19 cellular contexts compared by ENCODE assay signal in the genomic region with DNA sequence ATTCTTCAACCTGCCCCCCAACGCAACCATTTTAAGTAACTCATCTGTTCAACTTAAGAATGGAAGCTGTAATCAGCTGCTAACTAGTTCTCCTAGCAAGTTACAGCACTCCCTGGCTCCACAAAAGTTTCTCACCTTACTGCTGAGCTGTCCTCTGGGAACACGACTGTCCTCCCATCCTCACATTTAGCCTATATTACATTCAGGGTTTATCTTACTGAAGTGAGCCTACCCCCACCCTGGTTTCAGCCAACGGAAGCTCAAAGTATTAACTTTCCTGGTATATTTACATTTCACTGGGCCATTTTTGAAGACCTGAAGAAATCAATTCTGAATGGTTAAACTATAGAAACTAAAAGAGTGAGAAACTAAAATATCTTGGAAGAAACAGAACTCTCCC.
DNase-seq lines count a peak whose midpoint lies in the region; ATAC-seq and TF ChIP-seq lines count a peak whose summit lies in the region.
"Had no signal": no experiment of that assay in that cellular context is flagged by ENCODE, and none has a peak within 500 bp of the region (broad histone marks: within the 10 kb centered on the region; RNA-seq: fewer than 3 reads in every experiment).

No MANE protein-coding gene starts in this region.

- no peak overlapping the region for H3K27ac ChIP-seq in IMR-90 (ENCODE audit: insufficient read depth, low read length)
- no peak overlapping the region for H3K27ac ChIP-seq in left ventricle myocardium inferior (replicated peaks)
- H3K27ac ChIP-seq: BLaER1 treated with 17β-estradiol and CSF1 and Interleukin-3, amounts not matched to agents 10 nM and 100 nM; HL-60 had no signal

- H2BK5ac ChIP-seq in IMR-90 (ENCODE audit: low read depth, low read length, poor library complexity, severe bottlenecking) = no peak overlapping the region

- H2AK9ac ChIP-seq in IMR-90 (replicated peaks; ENCODE audit: low read depth, low read length, poor library complexity) = no peak overlapping the region

- no peaks in the 10 kb centered on the region for H3K9me1 ChIP-seq in IMR-90 (ENCODE audit: insufficient read depth, low read length)

- no peak overlapping the region for H4K5ac ChIP-seq in IMR-90 (ENCODE audit: low read depth, low read length)

- H3K14ac ChIP-seq in IMR-90 (replicated peaks; ENCODE audit: low read depth, low read length) = no peak overlapping the region

- in situ Hi-C loops in IMR-90 (cut with MboI; ENCODE audit: low sequenced_read_pairs) = no loop called here

- no peak for TF ChIP-seq CTCF in GM12875 (IDR thresholded peaks at IDR 0.05; ENCODE audit: borderline replicate concordance, insufficient read depth, low read depth, low read length)
- TF ChIP-seq CTCF in IMR-90 (conservative IDR thresholded peaks at IDR 0.05; ENCODE audit: low read depth, low read length) = no peak
- no peak for TF ChIP-seq CTCF in nephron progenitor cell (IDR thresholded peaks at IDR 0.05)
- no peak for TF ChIP-seq CTCF in left ventricle myocardium inferior (IDR thresholded peaks at IDR 0.05; ENCODE audit: borderline replicate concordance)

- H2AK5ac ChIP-seq in IMR-90 (ENCODE audit: low read depth, low read length) = no peak overlapping the region

- peak overlapping the region; percentile 81 for H2AFZ ChIP-seq in IMR-90 (replicated peaks; ENCODE audit: low read length, poor library complexity)

- H3K4me1 Mint-ChIP-seq in T-helper 17 cell (peaks cover 17% of the 10 kb centered on the region), nephron progenitor cell (peaks cover 6% of the 10 kb centered on the region)

- no peaks in the 10 kb centered on the region for H3K79me1 ChIP-seq in IMR-90 (ENCODE audit: low read depth in 1 of 2, low read length in 2 of 2)

- no peak overlapping the region for H3K4ac ChIP-seq in IMR-90 (ENCODE audit: low read depth, low read length)

- H3K36me3 Mint-ChIP-seq in T-helper 17 cell (ENCODE audit: low read depth) = no peaks in the 10 kb centered on the region
- H3K36me3 Mint-ChIP-seq in nephron progenitor cell (ENCODE audit: low read depth) = no peaks in the 10 kb centered on the region
- H3K36me3 Mint-ChIP-seq: CD8-positive, alpha-beta T cell had no signal

- H3K27me3 ChIP-seq in IMR-90 (ENCODE audit: control insufficient read depth, insufficient read depth, low read length) (no peaks in the 10 kb centered on the region), left ventricle myocardium inferior (ENCODE audit: low read depth) (no peaks in the 10 kb centered on the region)
- H3K27me3 ChIP-seq: BLaER1 treated with 17β-estradiol and CSF1 and Interleukin-3, amounts not matched to agents 10 nM and 100 nM had no signal

- no peak for TF ChIP-seq POLR2A in IMR-90 (IDR thresholded peaks at IDR 0.05; ENCODE audit: low read depth, low read length)

- H2BK15ac ChIP-seq in IMR-90 (ENCODE audit: low read depth, low read length) = no peak overlapping the region

- no peaks in the 10 kb centered on the region for H3K9me3 ChIP-seq in IMR-90 (ENCODE audit: control insufficient read depth, insufficient read depth, low read length)
- H3K9me3 ChIP-seq in T-helper 17 cell (ENCODE audit: control insufficient read depth, low read length, poor library complexity, severe bottlenecking) = no peaks in the 10 kb centered on the region
- no peaks in the 10 kb centered on the region for H3K9me3 ChIP-seq in left ventricle myocardium inferior (replicated peaks)
- H3K9me3 ChIP-seq: SK-N-SH had no signal

- ATAC-seq in IMR-90 (ENCODE audit: low read depth) (no peak), T-helper 17 cell (no peak)
- ATAC-seq: CD8-positive, alpha-beta T cell had no signal

- POLR2A ChIA-PET in IMR-90 (lab: Charles Lee; ENCODE audit: unreplicated experiment) = no interaction called here

- no peak overlapping the region for H3K18ac ChIP-seq in IMR-90 (ENCODE audit: low read depth, low read length)

- H3K27ac Mint-ChIP-seq in T-helper 17 cell = peak overlapping the region; percentile 6
- H3K27ac Mint-ChIP-seq in nephron progenitor cell = peak overlapping the region; percentile 15
- H3K27ac Mint-ChIP-seq: CD8-positive, alpha-beta T cell had no signal

- H3K9ac ChIP-seq in IMR-90 (ENCODE audit: low read depth, low read length) = no peak overlapping the region
- H3K9ac ChIP-seq: BLaER1 treated with 17β-estradiol and CSF1 and Interleukin-3, amounts not matched to agents 10 nM and 100 nM; SK-N-SH had no signal

- H3K36me3 ChIP-seq in IMR-90 (ENCODE audit: control insufficient read depth, insufficient read depth, low read length) (no peaks in the 10 kb centered on the region), left ventricle myocardium inferior (no peaks in the 10 kb centered on the region)
- H3K36me3 ChIP-seq: BLaER1 treated with 17β-estradiol and CSF1 and Interleukin-3, amounts not matched to agents 10 nM and 100 nM had no signal

- intact Hi-C loops in IMR-90 (cut with micrococcal nuclease) = no loop called here
- intact Hi-C loops in left ventricle myocardium inferior (cut with micrococcal nuclease) = no loop called here

- H3K4me2 ChIP-seq in IMR-90 (ENCODE audit: low read depth, low read length) = no peak overlapping the region; the same call in 1 of the 2 replicates
- H3K4me2 ChIP-seq: SK-N-SH had no signal

- H3K27me3 Mint-ChIP-seq in T-helper 17 cell (no peaks in the 10 kb centered on the region), nephron progenitor cell (ENCODE audit: low read depth, poor library complexity) (no peaks in the 10 kb centered on the region)

- H2BK120ac ChIP-seq in IMR-90 (ENCODE audit: low read depth, low read length) = no peak overlapping the region

- H2BK20ac ChIP-seq in IMR-90 (ENCODE audit: low read depth, low read length) = no peak overlapping the region

- dilution Hi-C loops in IMR-90 (cut with HindIII; ENCODE audit: low sequenced_read_pairs, unreplicated experiment) = no loop called here

- H4K91ac ChIP-seq in IMR-90 (ENCODE audit: insufficient read depth, low read depth, low read length) = no peak overlapping the region

- DNase-seq in IMR-90 = no peak
- DNase-seq in T-helper 17 cell = no peak
- no peak for DNase-seq in nephron progenitor cell
- DNase-seq in left ventricle myocardium inferior = no peak
- no peak for DNase-seq in NCI-H1694 (lab: John Stamatoyannopoulos, UW)
- DNase-seq in foreskin melanocyte = no peak
- DNase-seq in activated naive CD4-positive, alpha-beta T cell (lab: John Stamatoyannopoulos, UW) = no peak
- DNase-seq: Calu3; CD8-positive, alpha-beta T cell; NCI-H1436; NCI-H2029; NCI-H446; NK-92 treated with Interleukin-12 subunit alpha and Interleukin-12 subunit beta, amount 100 ng/mL, for 24 hours; OCI-M1; SHP77 treated with DMSO at 0.1 percent for 48 hours; SK-N-SH had no signal

- no peak overlapping the region for H3K56ac ChIP-seq in IMR-90 (ENCODE audit: extremely low read depth, insufficient read depth, low read length)

- WGBS in IMR-90 (ENCODE audit: extremely low coverage in 2 of 2, insufficient read length in 1 of 2), 2 experiments = 50% methylated on average over 1 of the region's 3 CpGs; no CpG with 5 or more reads in 1 of the 2 experiments

- TF ChIP-seq RAD21 in IMR-90 (IDR thresholded peaks at IDR 0.05; ENCODE audit: low read length) = no peak

- H3K4me1 ChIP-seq in IMR-90 (ENCODE audit: control insufficient read depth, insufficient read depth, low read length) (peaks cover 2% of the 10 kb centered on the region; the same call in 1 of the 2 replicates), left ventricle myocardium inferior (no peaks in the 10 kb centered on the region)

- BruUV-seq in IMR-90 (replicated peaks; lab: Mats Ljungman, UMichigan) = no TSS peak

- H3K9me3 Mint-ChIP-seq in nephron progenitor cell = peaks cover 13% of the 10 kb centered on the region
- H3K9me3 Mint-ChIP-seq: CD8-positive, alpha-beta T cell had no signal

- H3K4me3 ChIP-seq in GM12875 (ENCODE audit: low read depth, low read length) (peak overlapping the region; percentile 7), IMR-90 (ENCODE audit: insufficient read depth, low read depth, low read length) (no peak overlapping the region), left ventricle myocardium inferior (no peak overlapping the region)
- H3K4me3 ChIP-seq: BLaER1 treated with 17β-estradiol and CSF1 and Interleukin-3, amounts not matched to agents 10 nM and 100 nM had no signal

- CTCF ChIA-PET in IMR-90 (lab: Yijun Ruan, JAX) = interaction anchor here (0.6 kb wide), 1 partner anchor 1147 kb away, joined by 4 read pairs; no protein-coding TSS in a partner anchor

- H3K4me3 Mint-ChIP-seq in T-helper 17 cell (no peak overlapping the region), nephron progenitor cell (no peak overlapping the region)
- H3K4me3 Mint-ChIP-seq: CD8-positive, alpha-beta T cell had no signal

- H4K8ac ChIP-seq in IMR-90 (ENCODE audit: low read depth in 2 of 2, low read length in 2 of 2) = no peak overlapping the region

- H4K20me1 ChIP-seq in IMR-90 (ENCODE audit: insufficient read depth, low read length) = no peaks in the 10 kb centered on the region
- H4K20me1 ChIP-seq: BLaER1 treated with 17β-estradiol and CSF1 and Interleukin-3, amounts not matched to agents 10 nM and 100 nM had no signal

- H3K23ac ChIP-seq in IMR-90 (ENCODE audit: low read depth, low read length) = no peak overlapping the region

TF ChIP-seq in IMR-90, 13 proteins besides CTCF, POLR2A, EP300 and RAD21:
- no peak for TF ChIP-seq MAZ (IDR thresholded peaks at IDR 0.05; ENCODE audit: borderline replicate concordance, low read depth, low read length)
